ENCODE assay signal across 8 cellular contexts in the genomic region with DNA sequence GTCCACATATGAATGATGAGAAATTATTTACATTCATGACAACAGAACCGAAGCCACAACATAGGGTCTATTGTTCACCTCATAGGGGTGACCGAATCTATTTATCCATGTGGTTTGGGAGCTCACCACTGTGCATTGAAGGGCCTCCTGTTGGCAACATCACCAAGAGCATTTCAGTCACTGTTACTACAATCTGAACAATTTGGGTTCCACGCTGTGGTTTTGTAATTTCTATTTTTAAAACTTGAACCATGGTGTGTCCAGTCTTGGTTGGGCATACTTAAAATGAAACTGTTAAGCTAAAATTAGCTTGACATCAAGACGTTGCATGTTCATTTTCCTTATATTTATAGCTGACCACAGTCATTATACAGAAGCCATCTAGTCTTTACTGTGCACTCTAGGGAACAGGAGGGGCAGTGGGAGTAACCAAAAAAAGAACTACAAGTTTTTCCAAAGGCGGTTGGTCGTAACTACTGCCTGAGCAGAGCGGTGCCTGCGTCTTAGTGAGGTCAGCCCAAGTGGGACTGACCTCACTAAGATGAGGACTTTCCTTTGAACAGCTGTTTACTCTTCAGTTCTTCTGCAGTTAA.
A peak's percentile ranks its signal among the peaks of the same experiment; 100 is the strongest.
DNase-seq lines count a peak whose midpoint lies in the region; ATAC-seq, FAIRE-seq and TF ChIP-seq lines count a peak whose summit lies in the region.

No MANE protein-coding gene starts in this region.

- H2AFZ ChIP-seq in astrocyte (ENCODE audit: low read depth, low read length): no peak overlapping the region

- H3K27me3 ChIP-seq in astrocyte (ENCODE audit: insufficient read depth, low read length) (no peaks in the 10 kb centered on the region), endodermal cell (ENCODE audit: control insufficient read depth, insufficient read depth, low read length, poor library complexity, severe bottlenecking) (no peaks in the 10 kb centered on the region)

- H3K4me1 ChIP-seq in astrocyte (ENCODE audit: insufficient read depth, low read length) (peaks cover 7% of the 10 kb centered on the region), endodermal cell (ENCODE audit: control insufficient read depth, insufficient read depth, low read length) (no peaks in the 10 kb centered on the region)

- DNase-seq in COLO668 (lab: John Stamatoyannopoulos, UW; ENCODE audit: unreplicated experiment): peak; percentile 61
- DNase-seq in astrocyte (ENCODE audit: low read depth): peak; percentile 81
- DNase-seq in myocyte (ENCODE audit: low read depth): peak; percentile 96
- DNase-seq in activated CD4-positive, alpha-beta T cell treated with anti-CD3 and anti-CD28 coated beads for 1 hour: no peak
- DNase-seq in activated effector memory CD4-positive, alpha-beta T cell treated with anti-CD3 and anti-CD28 coated beads, Interleukin-2, amount 50 U/mL, for 16 hours: no peak
- DNase-seq in endodermal cell: no peak

- no peaks in the 10 kb centered on the region for H4K20me1 ChIP-seq in astrocyte (ENCODE audit: insufficient read depth, low read length)

- WGBS in endodermal cell (ENCODE audit: insufficient coverage in 1 of 2, insufficient read length in 1 of 2), 2 experiments: 90 to 96% methylated on average over 7 to 8 of the region's 8 CpGs

- H3K27me3 Mint-ChIP-seq in astrocyte (ENCODE audit: low read depth, unreplicated experiment) (peaks cover 2% of the 10 kb centered on the region), endodermal cell (ENCODE audit: insufficient read depth) (no peaks in the 10 kb centered on the region)

- H3K27ac Mint-ChIP-seq in astrocyte (ENCODE audit: unreplicated experiment) (no peak overlapping the region), endodermal cell (no peak overlapping the region)

- H3K4me1 Mint-ChIP-seq in astrocyte (ENCODE audit: low read depth, unreplicated experiment) (peaks cover 8% of the 10 kb centered on the region), endodermal cell (peaks cover 14% of the 10 kb centered on the region)

- H3K36me3 ChIP-seq in astrocyte (ENCODE audit: insufficient read depth, low read length) (no peaks in the 10 kb centered on the region), endodermal cell (ENCODE audit: control insufficient read depth, insufficient read depth, low read length) (no peaks in the 10 kb centered on the region)

- H3K9me3 Mint-ChIP-seq in astrocyte (ENCODE audit: unreplicated experiment) (no peaks in the 10 kb centered on the region), endodermal cell (no peaks in the 10 kb centered on the region)

- H3K9me3 ChIP-seq in astrocyte (ENCODE audit: insufficient read depth, low read depth, low read length): no peaks in the 10 kb centered on the region
- no peaks in the 10 kb centered on the region for H3K9me3 ChIP-seq in endodermal cell (ENCODE audit: control insufficient read depth, low read length)

- peak; percentile 82 for FAIRE-seq in astrocyte (lab: Jason Lieb, UNC)

- H3K4me3 Mint-ChIP-seq in astrocyte (ENCODE audit: unreplicated experiment) (no peak overlapping the region), endodermal cell (no peak overlapping the region)

- H3K36me3 Mint-ChIP-seq in astrocyte (ENCODE audit: low read depth, unreplicated experiment): no peaks in the 10 kb centered on the region
- H3K36me3 Mint-ChIP-seq in endodermal cell (ENCODE audit: low read depth): no peaks in the 10 kb centered on the region

- TF ChIP-seq CTCF in astrocyte (IDR thresholded peaks at IDR 0.05; ENCODE audit: insufficient read depth, low read depth, low read length): no peak
- no peak for TF ChIP-seq CTCF in endodermal cell (conservative IDR thresholded peaks at IDR 0.05)

- ATAC-seq in GM19468 (IDR thresholded peaks at IDR 0.05; ENCODE audit: extremely low read depth, unreplicated experiment) (peak; percentile 84), HG03439 (IDR thresholded peaks at IDR 0.05; ENCODE audit: unreplicated experiment) (peak; percentile 81)

- peak overlapping the region; percentile 29 for H3K4me2 ChIP-seq in astrocyte (ENCODE audit: low read length)

- H3K4me3 ChIP-seq in astrocyte (ENCODE audit: insufficient read depth, low read depth, low read length): no peak overlapping the region
- H3K4me3 ChIP-seq in endodermal cell (ENCODE audit: low read length): no peak overlapping the region

- H3K9ac ChIP-seq in astrocyte (ENCODE audit: low read length) (peak overlapping the region; percentile 41), endodermal cell (ENCODE audit: extremely low read depth, low read length, poor library complexity, severe bottlenecking) (no peak overlapping the region)

- H3K27ac ChIP-seq in astrocyte (ENCODE audit: low read depth, low read length) (peak overlapping the region; percentile 22), endodermal cell (ENCODE audit: low read depth, low read length) (no peak overlapping the region)

- no peaks in the 10 kb centered on the region for H3K79me2 ChIP-seq in astrocyte (ENCODE audit: insufficient read depth, low read length)

Comparison
In these comparisons a context has a peak if more than half of its experiments do, and no peak if none do; other contexts are left out.
1. DNase-seq: peak in COLO668 (single experiment), astrocyte (single experiment) and myocyte (single experiment); none in activated CD4-positive, alpha-beta T cell treated with anti-CD3 and anti-CD28 coated beads for 1 hour (single experiment), activated effector memory CD4-positive, alpha-beta T cell treated with anti-CD3 and anti-CD28 coated beads, Interleukin-2, amount 50 U/mL, for 16 hours (single experiment) and endodermal cell (single experiment).